In the genomic region with DNA sequence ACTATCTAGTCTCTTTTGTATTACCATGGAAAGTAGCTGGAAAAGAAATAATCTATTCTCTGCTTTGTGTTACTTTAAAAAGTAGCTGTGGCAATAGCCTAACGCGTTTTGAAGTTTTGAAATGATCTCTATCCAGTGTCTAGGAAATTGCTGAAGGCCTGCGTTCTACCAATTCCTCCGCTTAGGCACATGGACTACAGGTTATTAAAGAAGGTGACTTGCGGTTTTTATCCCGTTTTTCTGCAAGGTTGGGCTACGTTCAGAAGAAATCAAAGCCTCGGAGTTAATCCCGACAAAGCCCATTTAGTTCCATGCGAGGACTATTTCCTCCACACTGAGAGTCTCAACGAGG, we compare ENCODE assay signal across 8 cellular contexts. TPM values are rescaled to one million over a fixed set of nuclear protein-coding genes. Genes with fewer than 3 reads are reported as not detected.
A peak's percentile ranks its signal among the peaks of the same experiment; 100 is the strongest.
DNase-seq lines count a peak whose midpoint lies in the region; ATAC-seq, FAIRE-seq and TF ChIP-seq lines count a peak whose summit lies in the region.

No MANE protein-coding gene starts in this region.

- H3K36me3 ChIP-seq in neural progenitor cell: no peaks in the 10 kb centered on the region

- CTCF ChIA-PET in RWPE1 (lab: Yijun Ruan, JAX) (interaction anchor here (0.8 kb wide), 1 partner anchor 32 kb away, joined by 4 read pairs; no protein-coding TSS in a partner anchor), T-cell (lab: Charles Lee) (interaction anchor here (0.6 to 1.5 kb wide), 7 partner anchors 12 to 669 kb away, joined by 3 to 7 read pairs (median 3); partner anchors contain the start of genes DARS1 (in 1 of the 2), R3HDM1 (in 1 of the 2) and ZRANB3 (in 1 of the 2))

- no peaks in the 10 kb centered on the region for H3K9me3 ChIP-seq in neural progenitor cell (ENCODE audit: low read depth)

- H3K27ac ChIP-seq in cingulate gyrus (ENCODE audit: low read depth, low read length) (peak overlapping the region; percentile 70), neural progenitor cell (no peak overlapping the region), RWPE1 (no peak overlapping the region)

- no peaks in the 10 kb centered on the region for H3K27me3 Mint-ChIP-seq in stimulated activated naive CD8-positive, alpha-beta T cell treated with anti-CD3 and anti-CD28 coated beads, Interleukin-15, Interleukin-2, amounts not matched to agents 100 ng/mL and 50 ng/mL, for 24 hours
- no peaks in the 10 kb centered on the region for H3K27me3 Mint-ChIP-seq in stimulated activated naive CD8-positive, alpha-beta T cell treated with anti-CD3 and anti-CD28 coated beads, Interleukin-15, amount 100 ng/mL, for 72 hours
- H3K27me3 Mint-ChIP-seq in neural progenitor cell (ENCODE audit: insufficient read depth, low read depth): peaks cover 3% of the 10 kb centered on the region
- H3K27me3 Mint-ChIP-seq in T-cell: no peaks in the 10 kb centered on the region

- no peak for ATAC-seq in stimulated activated naive CD8-positive, alpha-beta T cell treated with anti-CD3 and anti-CD28 coated beads, Interleukin-15, amount 100 ng/mL, for 72 hours
- no peak for ATAC-seq in T-cell (replicated peaks in 1 of 4)

- H3K36me3 Mint-ChIP-seq in stimulated activated naive CD8-positive, alpha-beta T cell treated with anti-CD3 and anti-CD28 coated beads, Interleukin-15, Interleukin-2, amounts not matched to agents 100 ng/mL and 50 ng/mL, for 24 hours (ENCODE audit: low read depth): peaks cover 23% of the 10 kb centered on the region
- H3K36me3 Mint-ChIP-seq in neural progenitor cell (peaks cover 12% of the 10 kb centered on the region), T-cell (peaks cover 11% of the 10 kb centered on the region)

- H3K4me2 ChIP-seq in neural progenitor cell: no peak overlapping the region

- peak overlapping the region; percentile 80 for H3K27ac Mint-ChIP-seq in stimulated activated naive CD8-positive, alpha-beta T cell treated with anti-CD3 and anti-CD28 coated beads, Interleukin-15, Interleukin-2, amounts not matched to agents 100 ng/mL and 50 ng/mL, for 24 hours
- H3K27ac Mint-ChIP-seq in stimulated activated naive CD8-positive, alpha-beta T cell treated with anti-CD3 and anti-CD28 coated beads, Interleukin-15, amount 100 ng/mL, for 72 hours: no peak overlapping the region
- H3K27ac Mint-ChIP-seq in neural progenitor cell (no peak overlapping the region), T-cell (peak overlapping the region in 1 of 2 donors; percentile 98)

- POLR2A ChIA-PET in RWPE1 (lab: Yijun Ruan, JAX; ENCODE audit: low non-redundant PET): interaction anchor here (0.6 kb wide), 1 partner anchor 181 kb away, joined by 3 read pairs; no protein-coding TSS in a partner anchor
- POLR2A ChIA-PET in T-cell (lab: Charles Lee): interaction anchor here (0.5 to 1.4 kb wide), 10 partner anchors 12 to 1484 kb away, joined by 3 to 9 read pairs (median 4); partner anchors contain the start of genes MCM6 (in 1 of the 2), R3HDM1 (in 1 of the 2) and ZRANB3 (in 1 of the 2)

- peak overlapping the region; percentile 89 for H3K4me3 Mint-ChIP-seq in stimulated activated naive CD8-positive, alpha-beta T cell treated with anti-CD3 and anti-CD28 coated beads, Interleukin-15, Interleukin-2, amounts not matched to agents 100 ng/mL and 50 ng/mL, for 24 hours
- no peak overlapping the region for H3K4me3 Mint-ChIP-seq in stimulated activated naive CD8-positive, alpha-beta T cell treated with anti-CD3 and anti-CD28 coated beads, Interleukin-15, amount 100 ng/mL, for 72 hours
- peak overlapping the region; percentile 99 for H3K4me3 Mint-ChIP-seq in neural progenitor cell
- H3K4me3 Mint-ChIP-seq in T-cell: peak overlapping the region in 1 of 3 donors; percentile 91

- H3K4me3 ChIP-seq in neural progenitor cell: no peak overlapping the region

- H4K20me1 ChIP-seq in neural progenitor cell (ENCODE audit: low read depth): peaks cover 29% of the 10 kb centered on the region

- peaks cover 19% of the 10 kb centered on the region for H3K4me1 ChIP-seq in neural progenitor cell

- no peak for DNase-seq in stimulated activated naive CD8-positive, alpha-beta T cell treated with anti-CD3 and anti-CD28 coated beads, Interleukin-15, amount 100 ng/mL, for 72 hours
- DNase-seq in neural progenitor cell (ENCODE audit: low spot score): no peak
- no peak for DNase-seq in ecto neural progenitor cell (ENCODE audit: low spot score)
- DNase-seq in RWPE1 (ENCODE audit: low spot score): no peak
- DNase-seq in GM19239 (ENCODE audit: insufficient read length, low spot score): no peak
- no peak for DNase-seq in T-cell

- H3K27me3 ChIP-seq in neural progenitor cell: no peaks in the 10 kb centered on the region

- peak overlapping the region; percentile 85 for H2AFZ ChIP-seq in neural progenitor cell (replicated peaks)

- no peaks in the 10 kb centered on the region for H3K9me3 Mint-ChIP-seq in stimulated activated naive CD8-positive, alpha-beta T cell treated with anti-CD3 and anti-CD28 coated beads, Interleukin-15, Interleukin-2, amounts not matched to agents 100 ng/mL and 50 ng/mL, for 24 hours
- H3K9me3 Mint-ChIP-seq in stimulated activated naive CD8-positive, alpha-beta T cell treated with anti-CD3 and anti-CD28 coated beads, Interleukin-15, amount 100 ng/mL, for 72 hours: no peaks in the 10 kb centered on the region
- H3K9me3 Mint-ChIP-seq in neural progenitor cell (no peaks in the 10 kb centered on the region), T-cell (peaks cover 0 to 4% (median 3%) of the 10 kb centered on the region in 3 donors)

- H3K9ac ChIP-seq in neural progenitor cell: no peak overlapping the region

- H3F3A ChIP-seq in neural progenitor cell (ENCODE audit: low read depth): peaks cover 25% of the 10 kb centered on the region

- TF ChIP-seq CTCF in neural progenitor cell (IDR thresholded peaks at IDR 0.05) (no peak), RWPE1 (conservative IDR thresholded peaks at IDR 0.05; ENCODE audit: low read depth) (no peak)

- H3K79me2 ChIP-seq in neural progenitor cell (ENCODE audit: low read depth): peaks cover 41% of the 10 kb centered on the region

- no peak for FAIRE-seq in GM19239 (lab: Jason Lieb, UNC)

- peaks cover 33% of the 10 kb centered on the region for H3K4me1 Mint-ChIP-seq in stimulated activated naive CD8-positive, alpha-beta T cell treated with anti-CD3 and anti-CD28 coated beads, Interleukin-15, Interleukin-2, amounts not matched to agents 100 ng/mL and 50 ng/mL, for 24 hours (ENCODE audit: low read depth)
- H3K4me1 Mint-ChIP-seq in stimulated activated naive CD8-positive, alpha-beta T cell treated with anti-CD3 and anti-CD28 coated beads, Interleukin-15, amount 100 ng/mL, for 72 hours: peaks cover 25% of the 10 kb centered on the region
- H3K4me1 Mint-ChIP-seq in neural progenitor cell (peaks cover 16% of the 10 kb centered on the region), T-cell (peaks cover 31 to 37% (median 31%) of the 10 kb centered on the region in 3 donors)

RNA-seq across cellular contexts. Expression of gene UBXN4, which starts 0.6 kb away (rescaled TPM):
- total RNA-seq in neural progenitor cell (ENCODE audit: low replicate concordance): 57.6 and 94.3 TPM in 2 replicates
- total RNA-seq in T-cell: 100 to 1,000 TPM in 4 of 5 donors, 10 to 100 TPM in 1; 96.6 to 140 (median 121) TPM

Comparison
In these comparisons a context has a peak if more than half of its experiments do, and no peak if none do; other contexts are left out.
1. H3K4me3 Mint-ChIP-seq: peak in stimulated activated naive CD8-positive, alpha-beta T cell treated with anti-CD3 and anti-CD28 coated beads, Interleukin-15, Interleukin-2, amounts not matched to agents 100 ng/mL and 50 ng/mL, for 24 hours (single experiment) and neural progenitor cell (single experiment); none in stimulated activated naive CD8-positive, alpha-beta T cell treated with anti-CD3 and anti-CD28 coated beads, Interleukin-15, amount 100 ng/mL, for 72 hours (0 of 2).